11 cellular contexts compared by ENCODE assay signal in genomic region chr10:62992145-62992721, GRCh38.
DNase-seq lines count a peak whose midpoint lies in the region; ATAC-seq and TF ChIP-seq lines count a peak whose summit lies in the region.
"Had no signal": no experiment of that assay in that cellular context is flagged by ENCODE, and none has a peak within 500 bp of the region (broad histone marks: within the 10 kb centered on the region; RNA-seq: fewer than 3 reads in every experiment).

No MANE protein-coding gene starts in this region.

- no peak for TF ChIP-seq CTCF in spleen (IDR thresholded peaks at IDR 0.05 in 8 of 11, conservative IDR thresholded peaks at IDR 0.05 in 3 of 11)

- DNase-seq in activated T-cell treated with anti-CD3 and anti-CD28 coated beads, Interleukin-2, amount 50 U/mL, for 48 hours, result peak; percentile 57 to 60
- no peak for DNase-seq in activated T-cell treated with anti-CD3 and anti-CD28 coated beads for 4 hours
- DNase-seq in dermis blood vessel endothelial cell, result peak; percentile 55
- DNase-seq in NCI-H774 (lab: John Stamatoyannopoulos, UW), result no peak
- no peak for DNase-seq in spleen
- DNase-seq: H7, NCI-H524 had no signal

- no peak for TF ChIP-seq POLR2A in spleen (IDR thresholded peaks at IDR 0.05)

- no peaks in the 10 kb centered on the region for H3K27me3 ChIP-seq in spleen (replicated peaks in 1 of 7)

- 58 to 75% (median 67%) methylated on average over 9 of the region's 9 CpGs for WGBS in spleen, 5 donors

- ATAC-seq in HG03039 (IDR thresholded peaks at IDR 0.05; ENCODE audit: unreplicated experiment), result peak; percentile 86
- no peak for ATAC-seq in GM21576 (IDR thresholded peaks at IDR 0.05; ENCODE audit: unreplicated experiment)

- H3K27ac Mint-ChIP-seq in stimulated activated naive CD8-positive, alpha-beta T cell treated with anti-CD3 and anti-CD28 coated beads, Interleukin-15, Interleukin-2, amounts not matched to agents 100 ng/mL and 50 ng/mL, for 24 hours, result peak overlapping the region; percentile 89

- H3K9me3 ChIP-seq in spleen, result no peaks in the 10 kb centered on the region

- H3K4me1 ChIP-seq in spleen, result no peaks in the 10 kb centered on the region

- no peak overlapping the region for H3K27ac ChIP-seq in spleen

- H3K9me3 Mint-ChIP-seq in stimulated activated naive CD8-positive, alpha-beta T cell treated with anti-CD3 and anti-CD28 coated beads, Interleukin-15, Interleukin-2, amounts not matched to agents 100 ng/mL and 50 ng/mL, for 24 hours, result no peaks in the 10 kb centered on the region

- H3K36me3 ChIP-seq in spleen, result no peaks in the 10 kb centered on the region

- H3K27me3 Mint-ChIP-seq in stimulated activated naive CD8-positive, alpha-beta T cell treated with anti-CD3 and anti-CD28 coated beads, Interleukin-15, Interleukin-2, amounts not matched to agents 100 ng/mL and 50 ng/mL, for 24 hours, result peaks cover 10% of the 10 kb centered on the region

- no peak overlapping the region for H3K4me3 ChIP-seq in spleen
- H3K4me3 ChIP-seq: smooth muscle cell had no signal

- H3K36me3 Mint-ChIP-seq in stimulated activated naive CD8-positive, alpha-beta T cell treated with anti-CD3 and anti-CD28 coated beads, Interleukin-15, Interleukin-2, amounts not matched to agents 100 ng/mL and 50 ng/mL, for 24 hours (ENCODE audit: low read depth), result no peaks in the 10 kb centered on the region

- peak overlapping the region; percentile 63 for H3K4me3 Mint-ChIP-seq in stimulated activated naive CD8-positive, alpha-beta T cell treated with anti-CD3 and anti-CD28 coated beads, Interleukin-15, Interleukin-2, amounts not matched to agents 100 ng/mL and 50 ng/mL, for 24 hours

- peaks cover 65% of the 10 kb centered on the region for H3K4me1 Mint-ChIP-seq in stimulated activated naive CD8-positive, alpha-beta T cell treated with anti-CD3 and anti-CD28 coated beads, Interleukin-15, Interleukin-2, amounts not matched to agents 100 ng/mL and 50 ng/mL, for 24 hours (ENCODE audit: low read depth)

- intact Hi-C loops in spleen (cut with DNase I; ENCODE audit: low total_unique reads), result no loop called here

Comparison
In these comparisons a context has a peak if more than half of its experiments do, and no peak if none do; other contexts are left out.
1. DNase-seq: peak in activated T-cell treated with anti-CD3 and anti-CD28 coated beads, Interleukin-2, amount 50 U/mL, for 48 hours (2 of 2) and dermis blood vessel endothelial cell (single experiment); none in activated T-cell treated with anti-CD3 and anti-CD28 coated beads for 4 hours (single experiment), NCI-H774 (single experiment) and spleen (single experiment).